Comparison of ENCODE assay signal across 24 cellular contexts in genomic region chr20:54704032-54704635, GRCh38.
DNase-seq lines count a peak whose midpoint lies in the region; ATAC-seq, FAIRE-seq and TF ChIP-seq lines count a peak whose summit lies in the region.
"Had no signal": no experiment of that assay in that cellular context is flagged by ENCODE, and none has a peak within 500 bp of the region (broad histone marks: within the 10 kb centered on the region; RNA-seq: fewer than 3 reads in every experiment).

No MANE protein-coding gene starts in this region.

- H3K27ac Mint-ChIP-seq in natural killer cell, result no peak overlapping the region
- H3K27ac Mint-ChIP-seq: B cell; CD4-positive, alpha-beta T cell; CD8-positive, alpha-beta T cell had no signal

- H4K91ac ChIP-seq in H1 (replicated peaks; ENCODE audit: insufficient read length, low read length), result no peak overlapping the region

- ATAC-seq in GM19455 (IDR thresholded peaks at IDR 0.05; ENCODE audit: unreplicated experiment) (no peak), HG02798 (IDR thresholded peaks at IDR 0.05; ENCODE audit: poor library complexity, unreplicated experiment) (no peak), natural killer cell (no peak)
- ATAC-seq: A549; CD8-positive, alpha-beta T cell had no signal

- no peak overlapping the region for H2BK5ac ChIP-seq in H1 (ENCODE audit: low read depth, low read length)

- intact Hi-C loops in natural killer cell (cut with micrococcal nuclease), result no loop called here

- no peak overlapping the region for H3K56ac ChIP-seq in H1 (replicated peaks; ENCODE audit: insufficient read length, low read depth, low read length)

- H3K14ac ChIP-seq in H1 (ENCODE audit: insufficient read length), result no peak overlapping the region

- H4K20me1 ChIP-seq in MM.1S (ENCODE audit: insufficient read depth, low read length) (no peaks in the 10 kb centered on the region), OCI-LY1 (ENCODE audit: insufficient read depth, low read length) (no peaks in the 10 kb centered on the region), H1 (replicated peaks in 1 of 2; ENCODE audit: control insufficient read depth in 1 of 2, insufficient read depth in 2 of 2, low read length in 2 of 2) (no peaks in the 10 kb centered on the region)
- H4K20me1 ChIP-seq: BLaER1 treated with 17β-estradiol and CSF1 and Interleukin-3, amounts not matched to agents 10 nM and 100 nM had no signal

- no peaks in the 10 kb centered on the region for H3K23me2 ChIP-seq in H1 (ENCODE audit: low read depth, low read length)

- no peak for TF ChIP-seq RAD21 in H1 (IDR thresholded peaks at IDR 0.05 in 1 of 2, conservative IDR thresholded peaks at IDR 0.05 in 1 of 2; ENCODE audit: low read depth in 2 of 2, low read length in 2 of 2)

- H3K9ac ChIP-seq in MM.1S (ENCODE audit: low read length) (peak overlapping the region; percentile 59), OCI-LY1 (ENCODE audit: low read length) (no peak overlapping the region), H1 (replicated peaks in 1 of 4; ENCODE audit: extremely low read depth in 1 of 4, low read depth in 3 of 4, low read length in 3 of 4) (no peak overlapping the region)
- H3K9ac ChIP-seq: BLaER1 treated with 17β-estradiol and CSF1 and Interleukin-3, amounts not matched to agents 10 nM and 100 nM had no signal

- peak; percentile 67 for FAIRE-seq in HTR-8/SVneo (lab: Jason Lieb, UNC)
- no peak for FAIRE-seq in H1 (lab: Jason Lieb, UNC)
- FAIRE-seq: A549, D721Med, G401.6, GM12891, GM19239 had no signal

- no peak overlapping the region for H3K18ac ChIP-seq in H1 (ENCODE audit: extremely low read depth, low read length)

- DNase-seq in HTR-8/SVneo (ENCODE audit: insufficient read length, low spot score), result no peak
- DNase-seq in MM.1S, result peak; percentile 98
- DNase-seq in H1 (ENCODE audit: low read depth in 1 of 2, low spot score in 2 of 2), result no peak
- no peak for DNase-seq in natural killer cell
- DNase-seq in suprapubic skin (ENCODE audit: low spot score in 2 of 2), result no peak
- DNase-seq: AML-193; Caco-2; Calu3; CD4-positive, alpha-beta T cell; CD8-positive, alpha-beta T cell; DMS79 treated with DMSO at 0.1 percent for 48 hours; GF-D8 had no signal

- no peak overlapping the region for H3K23ac ChIP-seq in H1 (ENCODE audit: insufficient read length)

- no peak overlapping the region for H3K4ac ChIP-seq in H1 (replicated peaks; ENCODE audit: insufficient read length, low read depth, low read length)

- H3K9me2 ChIP-seq in MM.1S (replicated peaks; ENCODE audit: insufficient read depth, low read length) (no peaks in the 10 kb centered on the region), OCI-LY1 (ENCODE audit: low read depth, low read length) (no peaks in the 10 kb centered on the region)

- H3K36me3 ChIP-seq in MM.1S (replicated peaks; ENCODE audit: insufficient read depth, low read length), result no peaks in the 10 kb centered on the region
- no peaks in the 10 kb centered on the region for H3K36me3 ChIP-seq in OCI-LY1 (ENCODE audit: insufficient read depth, low read length)
- H3K36me3 ChIP-seq in H1 (ENCODE audit: control insufficient read depth in 2 of 4, insufficient read depth in 4 of 4, low read length in 3 of 4), result no peaks in the 10 kb centered on the region
- no peaks in the 10 kb centered on the region for H3K36me3 ChIP-seq in suprapubic skin
- H3K36me3 ChIP-seq: BLaER1 treated with 17β-estradiol and CSF1 and Interleukin-3, amounts not matched to agents 10 nM and 100 nM had no signal

- H3K4me1 ChIP-seq in MM.1S (ENCODE audit: low read length) (peaks cover 41% of the 10 kb centered on the region), OCI-LY1 (ENCODE audit: insufficient read depth, low read length, severe bottlenecking) (no peaks in the 10 kb centered on the region), H1 (replicated peaks in 1 of 4; ENCODE audit: control insufficient read depth in 3 of 4, insufficient read depth in 4 of 4, low read length in 3 of 4) (no peaks in the 10 kb centered on the region), suprapubic skin (no peaks in the 10 kb centered on the region)
- H3K4me1 ChIP-seq: A549; BLaER1 treated with 17β-estradiol and CSF1 and Interleukin-3, amounts not matched to agents 10 nM and 100 nM; Caco-2 had no signal

- H3K27ac ChIP-seq in MM.1S (ENCODE audit: low read length), result peak overlapping the region; percentile 96
- peak overlapping the region; percentile 21 for H3K27ac ChIP-seq in OCI-LY1 (ENCODE audit: low read depth, low read length, poor library complexity, severe bottlenecking)
- no peak overlapping the region for H3K27ac ChIP-seq in H1 (ENCODE audit: low read depth, low read length)
- no peak overlapping the region for H3K27ac ChIP-seq in suprapubic skin
- H3K27ac ChIP-seq: 22Rv1; A549; BLaER1 treated with 17β-estradiol and CSF1 and Interleukin-3, amounts not matched to agents 10 nM and 100 nM; C4-2B had no signal

- no peak overlapping the region for H3K4me3 Mint-ChIP-seq in natural killer cell
- H3K4me3 Mint-ChIP-seq: B cell; CD4-positive, alpha-beta T cell; CD8-positive, alpha-beta T cell had no signal

- CTCF ChIA-PET in H1 (lab: Charles Lee; ENCODE audit: partially characterized antibody), result interaction anchor here (1.2 to 1.6 kb wide), 2 partner anchors 34 to 149 kb away, joined by 3 to 4 read pairs; no protein-coding TSS in a partner anchor

- no peak for TF ChIP-seq POLR2A in H1 (IDR thresholded peaks at IDR 0.05; ENCODE audit: control extremely low read depth in 1 of 2, low read depth in 2 of 2, low read length in 2 of 2)
- TF ChIP-seq POLR2A in suprapubic skin (IDR thresholded peaks at IDR 0.05), result no peak

- H2BK20ac ChIP-seq in H1 (ENCODE audit: low read length), result no peak overlapping the region

- H3K27me3 Mint-ChIP-seq in natural killer cell (ENCODE audit: low read depth in 2 of 2), result no peaks in the 10 kb centered on the region

- peaks cover 0 to 3% of the 10 kb centered on the region in 2 donors for H3K9me3 Mint-ChIP-seq in natural killer cell
- H3K9me3 Mint-ChIP-seq: CD4-positive, alpha-beta T cell; CD8-positive, alpha-beta T cell had no signal

- peak overlapping the region; percentile 43 for H3K4me3 ChIP-seq in MM.1S (ENCODE audit: low read length)
- no peak overlapping the region for H3K4me3 ChIP-seq in OCI-LY1 (ENCODE audit: low read depth, low read length, poor library complexity, severe bottlenecking)
- H3K4me3 ChIP-seq in H1 (ENCODE audit: extremely low read depth in 1 of 4, insufficient read depth in 2 of 4, low read depth in 3 of 4, low read length in 4 of 4), result no peak overlapping the region
- no peak overlapping the region for H3K4me3 ChIP-seq in suprapubic skin
- H3K4me3 ChIP-seq: A549; BLaER1 treated with 17β-estradiol and CSF1 and Interleukin-3, amounts not matched to agents 10 nM and 100 nM had no signal

- H3K9me3 ChIP-seq in MM.1S (replicated peaks; ENCODE audit: insufficient read depth, low read length) (no peaks in the 10 kb centered on the region), OCI-LY1 (ENCODE audit: low read length) (no peaks in the 10 kb centered on the region), H1 (ENCODE audit: insufficient read depth in 2 of 2, low read depth in 1 of 2, low read length in 1 of 2) (no peaks in the 10 kb centered on the region), suprapubic skin (no peaks in the 10 kb centered on the region)
- H3K9me3 ChIP-seq: A549; BLaER1 treated with 17β-estradiol and CSF1 and Interleukin-3, amounts not matched to agents 10 nM and 100 nM; Caco-2 had no signal

- H2BK15ac ChIP-seq in H1 (ENCODE audit: low read length), result no peak overlapping the region

- no peak overlapping the region for H2AFZ ChIP-seq in MM.1S (ENCODE audit: low read length)
- H2AFZ ChIP-seq in OCI-LY1 (ENCODE audit: low read length), result no peak overlapping the region
- peak overlapping the region; percentile 32; the same call in 1 of the 2 replicates for H2AFZ ChIP-seq in H1 (ENCODE audit: low read length)

- H4K8ac ChIP-seq in H1 (ENCODE audit: extremely low read depth, insufficient read depth, low read length), result no peak overlapping the region

- no peaks in the 10 kb centered on the region for H3K36me3 Mint-ChIP-seq in natural killer cell
- H3K36me3 Mint-ChIP-seq: CD8-positive, alpha-beta T cell had no signal

- H3K4me2 ChIP-seq in MM.1S (ENCODE audit: low read depth, low read length), result peak overlapping the region; percentile 72
- H3K4me2 ChIP-seq in OCI-LY1 (ENCODE audit: low read length), result no peak overlapping the region
- no peak overlapping the region for H3K4me2 ChIP-seq in H1 (ENCODE audit: insufficient read depth in 1 of 2, low read depth in 2 of 2, low read length in 2 of 2)
- H3K4me2 ChIP-seq: A549; BLaER1 treated with 17β-estradiol and CSF1 and Interleukin-3, amounts not matched to agents 10 nM and 100 nM had no signal

- no peak overlapping the region for H2BK120ac ChIP-seq in H1 (replicated peaks; ENCODE audit: low read depth, low read length)

- no peaks in the 10 kb centered on the region for H3K27me3 ChIP-seq in MM.1S (replicated peaks; ENCODE audit: insufficient read depth, low read length)
- H3K27me3 ChIP-seq in OCI-LY1 (ENCODE audit: insufficient read depth, low read length), result no peaks in the 10 kb centered on the region
- H3K27me3 ChIP-seq in H1 (replicated peaks in 1 of 4; ENCODE audit: control insufficient read depth in 3 of 4, extremely low read depth in 1 of 4, insufficient read depth in 3 of 4, low read length in 3 of 4), result peaks cover 0 to 1% (median 0%) of the 10 kb centered on the region in 4 experiments; a peak in 1 of 7 replicates
- no peaks in the 10 kb centered on the region for H3K27me3 ChIP-seq in suprapubic skin
- H3K27me3 ChIP-seq: BLaER1 treated with 17β-estradiol and CSF1 and Interleukin-3, amounts not matched to agents 10 nM and 100 nM had no signal

- TF ChIP-seq EP300 in H1 (IDR thresholded peaks at IDR 0.05; ENCODE audit: borderline replicate concordance in 1 of 2, low read depth in 2 of 2, low read length in 2 of 2) (no peak), suprapubic skin (IDR thresholded peaks at IDR 0.05) (no peak)

- POLR2A ChIA-PET in H1 (lab: Charles Lee; ENCODE audit: partially characterized antibody), result no interaction called here

- H4K5ac ChIP-seq in H1 (ENCODE audit: insufficient read length, low read depth, low read length), result no peak overlapping the region

- no peak overlapping the region for H2BK12ac ChIP-seq in H1 (ENCODE audit: low read depth, low read length)

- peaks cover 46% of the 10 kb centered on the region for H3F3A ChIP-seq in MM.1S (ENCODE audit: insufficient read depth, low read length)
- H3F3A ChIP-seq in OCI-LY1 (ENCODE audit: insufficient read depth, low read length), result no peaks in the 10 kb centered on the region

- H2AK5ac ChIP-seq in H1 (ENCODE audit: low read depth, low read length), result no peak overlapping the region

- no peaks in the 10 kb centered on the region for H3K79me2 ChIP-seq in MM.1S (ENCODE audit: low read length)
- no peaks in the 10 kb centered on the region for H3K79me2 ChIP-seq in OCI-LY1 (ENCODE audit: insufficient read depth, low read length)
- no peaks in the 10 kb centered on the region for H3K79me2 ChIP-seq in H1 (ENCODE audit: control insufficient read depth in 1 of 2, insufficient read depth in 2 of 2, low read length in 2 of 2)

- no peaks in the 10 kb centered on the region for H3K4me1 Mint-ChIP-seq in natural killer cell
- H3K4me1 Mint-ChIP-seq: B cell had no signal

- H3K79me1 ChIP-seq in H1 (ENCODE audit: low read depth, low read length), result no peaks in the 10 kb centered on the region

- TF ChIP-seq CTCF in MM.1S (IDR thresholded peaks at IDR 0.05; ENCODE audit: low read length) (no peak), OCI-LY1 (IDR thresholded peaks at IDR 0.05; ENCODE audit: low read length) (no peak), H1 (IDR thresholded peaks at IDR 0.05; ENCODE audit: control extremely low read depth in 1 of 3, insufficient read depth in 1 of 3, low read depth in 1 of 3, low read length in 3 of 3) (no peak), natural killer cell (IDR thresholded peaks at IDR 0.05) (no peak), suprapubic skin (IDR thresholded peaks at IDR 0.05) (no peak)

- 90% methylated on average over 6 of the region's 6 CpGs; no CpG with 5 or more reads in 1 of the 2 experiments for WGBS in H1 (ENCODE audit: extremely low coverage in 1 of 2, insufficient coverage in 1 of 2, insufficient read length in 1 of 2, insufficient replicate concordance in 2 of 2, low coverage in 1 of 2, low lambda C conversion rate in 2 of 2, missing lambda C conversion rate in 1 of 2), 2 experiments
- 91% methylated on average over 6 of the region's 6 CpGs for WGBS in suprapubic skin

Comparison
In these comparisons a context has a peak if more than half of its experiments do, and no peak if none do; other contexts are left out.
1. H3K27ac ChIP-seq: peak in MM.1S (single experiment) and OCI-LY1 (single experiment); none in H1 (single experiment) and suprapubic skin (single experiment).